Comparison of ENCODE assay signal across 1 cellular context in the genomic region with DNA sequence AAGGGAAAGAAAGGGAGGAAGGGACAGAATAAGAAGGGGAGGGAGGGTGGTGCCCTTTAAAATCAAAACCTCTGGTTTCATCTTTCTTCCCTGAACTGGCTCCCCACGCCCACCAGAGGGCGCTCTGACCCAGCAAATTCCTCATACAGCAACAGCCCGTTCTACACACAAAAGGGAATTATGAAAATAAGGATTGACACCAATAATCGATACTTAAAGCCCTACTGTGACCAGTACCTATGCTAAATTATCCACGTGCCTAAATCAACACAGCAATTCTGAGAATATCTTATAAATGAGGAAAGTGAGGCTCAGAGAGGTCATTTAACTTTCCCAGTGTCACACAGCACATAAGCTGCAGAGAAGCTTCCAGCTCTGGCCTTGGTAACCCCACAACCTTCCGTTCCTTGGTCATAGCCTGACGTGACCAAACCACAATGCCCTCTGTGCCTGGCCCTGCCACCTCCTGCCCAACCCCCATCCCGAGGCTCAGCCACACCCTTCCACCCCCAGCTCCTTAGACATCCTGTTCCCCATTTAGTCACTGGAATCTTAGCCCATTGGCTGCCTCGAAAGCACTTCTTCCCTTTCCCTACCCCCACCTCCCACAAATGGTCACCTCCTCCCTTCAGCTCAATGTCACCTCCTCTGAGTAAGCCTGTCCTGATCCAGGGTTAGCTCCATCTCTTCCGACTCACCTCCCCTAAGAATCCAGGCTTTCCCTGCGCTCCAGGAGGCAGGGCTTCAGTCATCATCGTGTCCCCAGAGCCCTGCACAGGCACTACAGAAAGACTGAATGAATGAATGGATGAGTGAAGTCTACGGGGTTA.
TF ChIP-seq lines count a peak whose summit lies in the region.

No MANE protein-coding gene starts in this region.

TF ChIP-seq in HepG2, 621 proteins besides CTCF, POLR2A, EP300 and RAD21 (continued from another document):
- TF ChIP-seq, protein P1, sequence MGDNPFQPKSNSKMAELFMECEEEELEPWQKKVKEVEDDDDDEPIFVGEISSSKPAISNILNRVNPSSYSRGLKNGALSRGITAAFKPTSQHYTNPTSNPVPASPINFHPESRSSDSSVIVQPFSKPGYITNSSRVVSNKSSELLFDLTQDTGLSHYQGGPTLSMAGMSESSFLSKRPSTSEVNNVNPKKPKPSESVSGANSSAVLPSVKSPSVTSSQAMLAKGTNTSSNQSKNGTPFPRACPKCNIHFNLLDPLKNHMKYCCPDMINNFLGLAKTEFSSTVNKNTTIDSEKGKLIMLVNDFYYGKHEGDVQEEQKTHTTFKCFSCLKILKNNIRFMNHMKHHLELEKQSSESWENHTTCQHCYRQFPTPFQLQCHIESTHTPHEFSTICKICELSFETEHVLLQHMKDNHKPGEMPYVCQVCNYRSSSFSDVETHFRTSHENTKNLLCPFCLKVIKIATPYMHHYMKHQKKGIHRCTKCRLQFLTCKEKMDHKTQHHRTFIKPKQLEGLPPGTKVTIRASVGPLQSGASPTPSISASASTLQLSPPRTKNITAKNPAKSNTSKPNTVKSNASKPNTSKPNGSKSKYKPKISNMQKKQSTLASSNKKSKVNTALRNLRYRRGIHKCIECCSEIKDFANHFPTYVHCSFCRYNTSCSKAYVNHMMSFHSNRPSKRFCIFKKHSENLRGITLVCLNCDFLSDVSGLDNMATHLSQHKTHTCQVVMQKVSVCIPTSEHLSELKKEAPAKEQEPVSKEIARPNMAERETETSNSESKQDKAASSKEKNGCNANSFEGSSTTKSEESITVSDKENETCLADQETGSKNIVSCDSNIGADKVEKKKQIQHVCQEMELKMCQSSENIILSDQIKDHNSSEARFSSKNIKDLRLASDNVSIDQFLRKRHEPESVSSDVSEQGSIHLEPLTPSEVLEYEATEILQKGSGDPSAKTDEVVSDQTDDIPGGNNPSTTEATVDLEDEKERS (CRISPR knock-in tag; IDR thresholded peaks at IDR 0.05): no peak
- TF ChIP-seq, protein P2, sequence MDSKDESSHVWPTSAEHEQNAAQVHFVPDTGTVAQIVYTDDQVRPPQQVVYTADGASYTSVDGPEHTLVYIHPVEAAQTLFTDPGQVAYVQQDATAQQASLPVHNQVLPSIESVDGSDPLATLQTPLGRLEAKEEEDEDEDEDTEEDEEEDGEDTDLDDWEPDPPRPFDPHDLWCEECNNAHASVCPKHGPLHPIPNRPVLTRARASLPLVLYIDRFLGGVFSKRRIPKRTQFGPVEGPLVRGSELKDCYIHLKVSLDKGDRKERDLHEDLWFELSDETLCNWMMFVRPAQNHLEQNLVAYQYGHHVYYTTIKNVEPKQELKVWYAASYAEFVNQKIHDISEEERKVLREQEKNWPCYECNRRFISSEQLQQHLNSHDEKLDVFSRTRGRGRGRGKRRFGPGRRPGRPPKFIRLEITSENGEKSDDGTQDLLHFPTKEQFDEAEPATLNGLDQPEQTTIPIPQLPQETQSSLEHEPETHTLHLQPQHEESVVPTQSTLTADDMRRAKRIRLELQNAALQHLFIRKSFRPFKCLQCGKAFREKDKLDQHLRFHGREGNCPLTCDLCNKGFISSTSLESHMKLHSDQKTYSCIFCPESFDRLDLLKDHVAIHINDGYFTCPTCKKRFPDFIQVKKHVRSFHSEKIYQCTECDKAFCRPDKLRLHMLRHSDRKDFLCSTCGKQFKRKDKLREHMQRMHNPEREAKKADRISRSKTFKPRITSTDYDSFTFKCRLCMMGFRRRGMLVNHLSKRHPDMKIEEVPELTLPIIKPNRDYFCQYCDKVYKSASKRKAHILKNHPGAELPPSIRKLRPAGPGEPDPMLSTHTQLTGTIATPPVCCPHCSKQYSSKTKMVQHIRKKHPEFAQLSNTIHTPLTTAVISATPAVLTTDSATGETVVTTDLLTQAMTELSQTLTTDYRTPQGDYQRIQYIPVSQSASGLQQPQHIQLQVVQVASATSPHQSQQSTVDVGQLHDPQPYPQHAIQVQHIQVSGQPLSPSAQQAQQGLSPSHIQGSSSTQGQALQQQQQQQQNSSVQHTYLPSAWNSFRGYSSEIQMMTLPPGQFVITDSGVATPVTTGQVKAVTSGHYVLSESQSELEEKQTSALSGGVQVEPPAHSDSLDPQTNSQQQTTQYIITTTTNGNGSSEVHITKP (CRISPR knock-in tag; IDR thresholded peaks at IDR 0.05; ENCODE audit: low read depth): no peak
- TF ChIP-seq ZNF501 (CRISPR knock-in tag; IDR thresholded peaks at IDR 0.05) (no peak), ZNF260 (CRISPR knock-in tag; IDR thresholded peaks at IDR 0.05; ENCODE audit: borderline replicate concordance, low read depth) (no peak), GATAD2A (CRISPR knock-in tag; IDR thresholded peaks at IDR 0.05) (no peak), MAFK (conservative IDR thresholded peaks at IDR 0.05 in 1 of 2, IDR thresholded peaks at IDR 0.05 in 1 of 2; ENCODE audit: low read length in 2 of 2) (no peak), SP5 (CRISPR knock-in tag; IDR thresholded peaks at IDR 0.05; ENCODE audit: borderline replicate concordance, low read depth) (no peak), ZFP82 (CRISPR knock-in tag; IDR thresholded peaks at IDR 0.05; ENCODE audit: borderline replicate concordance) (no peak), ZNF660 (CRISPR knock-in tag; IDR thresholded peaks at IDR 0.05; ENCODE audit: borderline replicate concordance, low read depth) (no peak), FLYWCH1 (CRISPR knock-in tag; IDR thresholded peaks at IDR 0.05) (no peak), THYN1 (CRISPR knock-in tag; IDR thresholded peaks at IDR 0.05; ENCODE audit: borderline replicate concordance, low read depth) (no peak), BRCA1 (CRISPR knock-in tag; IDR thresholded peaks at IDR 0.05) (no peak), KDM2A (CRISPR knock-in tag; IDR thresholded peaks at IDR 0.05; ENCODE audit: borderline replicate concordance, low read depth) (no peak), ZNF777 (CRISPR knock-in tag; IDR thresholded peaks at IDR 0.05) (no peak)
- TF ChIP-seq, protein P3, sequence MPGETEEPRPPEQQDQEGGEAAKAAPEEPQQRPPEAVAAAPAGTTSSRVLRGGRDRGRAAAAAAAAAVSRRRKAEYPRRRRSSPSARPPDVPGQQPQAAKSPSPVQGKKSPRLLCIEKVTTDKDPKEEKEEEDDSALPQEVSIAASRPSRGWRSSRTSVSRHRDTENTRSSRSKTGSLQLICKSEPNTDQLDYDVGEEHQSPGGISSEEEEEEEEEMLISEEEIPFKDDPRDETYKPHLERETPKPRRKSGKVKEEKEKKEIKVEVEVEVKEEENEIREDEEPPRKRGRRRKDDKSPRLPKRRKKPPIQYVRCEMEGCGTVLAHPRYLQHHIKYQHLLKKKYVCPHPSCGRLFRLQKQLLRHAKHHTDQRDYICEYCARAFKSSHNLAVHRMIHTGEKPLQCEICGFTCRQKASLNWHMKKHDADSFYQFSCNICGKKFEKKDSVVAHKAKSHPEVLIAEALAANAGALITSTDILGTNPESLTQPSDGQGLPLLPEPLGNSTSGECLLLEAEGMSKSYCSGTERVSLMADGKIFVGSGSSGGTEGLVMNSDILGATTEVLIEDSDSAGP (CRISPR knock-in tag; IDR thresholded peaks at IDR 0.05; ENCODE audit: borderline replicate concordance): 0 out of 2 replicates have a peak, but pooled peaks have one; percentile 40
- TF ChIP-seq, protein P4, sequence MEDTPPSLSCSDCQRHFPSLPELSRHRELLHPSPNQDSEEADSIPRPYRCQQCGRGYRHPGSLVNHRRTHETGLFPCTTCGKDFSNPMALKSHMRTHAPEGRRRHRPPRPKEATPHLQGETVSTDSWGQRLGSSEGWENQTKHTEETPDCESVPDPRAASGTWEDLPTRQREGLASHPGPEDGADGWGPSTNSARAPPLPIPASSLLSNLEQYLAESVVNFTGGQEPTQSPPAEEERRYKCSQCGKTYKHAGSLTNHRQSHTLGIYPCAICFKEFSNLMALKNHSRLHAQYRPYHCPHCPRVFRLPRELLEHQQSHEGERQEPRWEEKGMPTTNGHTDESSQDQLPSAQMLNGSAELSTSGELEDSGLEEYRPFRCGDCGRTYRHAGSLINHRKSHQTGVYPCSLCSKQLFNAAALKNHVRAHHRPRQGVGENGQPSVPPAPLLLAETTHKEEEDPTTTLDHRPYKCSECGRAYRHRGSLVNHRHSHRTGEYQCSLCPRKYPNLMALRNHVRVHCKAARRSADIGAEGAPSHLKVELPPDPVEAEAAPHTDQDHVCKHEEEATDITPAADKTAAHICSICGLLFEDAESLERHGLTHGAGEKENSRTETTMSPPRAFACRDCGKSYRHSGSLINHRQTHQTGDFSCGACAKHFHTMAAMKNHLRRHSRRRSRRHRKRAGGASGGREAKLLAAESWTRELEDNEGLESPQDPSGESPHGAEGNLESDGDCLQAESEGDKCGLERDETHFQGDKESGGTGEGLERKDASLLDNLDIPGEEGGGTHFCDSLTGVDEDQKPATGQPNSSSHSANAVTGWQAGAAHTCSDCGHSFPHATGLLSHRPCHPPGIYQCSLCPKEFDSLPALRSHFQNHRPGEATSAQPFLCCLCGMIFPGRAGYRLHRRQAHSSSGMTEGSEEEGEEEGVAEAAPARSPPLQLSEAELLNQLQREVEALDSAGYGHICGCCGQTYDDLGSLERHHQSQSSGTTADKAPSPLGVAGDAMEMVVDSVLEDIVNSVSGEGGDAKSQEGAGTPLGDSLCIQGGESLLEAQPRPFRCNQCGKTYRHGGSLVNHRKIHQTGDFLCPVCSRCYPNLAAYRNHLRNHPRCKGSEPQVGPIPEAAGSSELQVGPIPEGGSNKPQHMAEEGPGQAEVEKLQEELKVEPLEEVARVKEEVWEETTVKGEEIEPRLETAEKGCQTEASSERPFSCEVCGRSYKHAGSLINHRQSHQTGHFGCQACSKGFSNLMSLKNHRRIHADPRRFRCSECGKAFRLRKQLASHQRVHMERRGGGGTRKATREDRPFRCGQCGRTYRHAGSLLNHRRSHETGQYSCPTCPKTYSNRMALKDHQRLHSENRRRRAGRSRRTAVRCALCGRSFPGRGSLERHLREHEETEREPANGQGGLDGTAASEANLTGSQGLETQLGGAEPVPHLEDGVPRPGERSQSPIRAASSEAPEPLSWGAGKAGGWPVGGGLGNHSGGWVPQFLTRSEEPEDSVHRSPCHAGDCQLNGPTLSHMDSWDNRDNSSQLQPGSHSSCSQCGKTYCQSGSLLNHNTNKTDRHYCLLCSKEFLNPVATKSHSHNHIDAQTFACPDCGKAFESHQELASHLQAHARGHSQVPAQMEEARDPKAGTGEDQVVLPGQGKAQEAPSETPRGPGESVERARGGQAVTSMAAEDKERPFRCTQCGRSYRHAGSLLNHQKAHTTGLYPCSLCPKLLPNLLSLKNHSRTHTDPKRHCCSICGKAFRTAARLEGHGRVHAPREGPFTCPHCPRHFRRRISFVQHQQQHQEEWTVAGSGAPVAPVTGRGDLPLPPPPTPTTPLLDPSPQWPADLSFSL (CRISPR knock-in tag; IDR thresholded peaks at IDR 0.05): no peak
- TF ChIP-seq, protein P5, sequence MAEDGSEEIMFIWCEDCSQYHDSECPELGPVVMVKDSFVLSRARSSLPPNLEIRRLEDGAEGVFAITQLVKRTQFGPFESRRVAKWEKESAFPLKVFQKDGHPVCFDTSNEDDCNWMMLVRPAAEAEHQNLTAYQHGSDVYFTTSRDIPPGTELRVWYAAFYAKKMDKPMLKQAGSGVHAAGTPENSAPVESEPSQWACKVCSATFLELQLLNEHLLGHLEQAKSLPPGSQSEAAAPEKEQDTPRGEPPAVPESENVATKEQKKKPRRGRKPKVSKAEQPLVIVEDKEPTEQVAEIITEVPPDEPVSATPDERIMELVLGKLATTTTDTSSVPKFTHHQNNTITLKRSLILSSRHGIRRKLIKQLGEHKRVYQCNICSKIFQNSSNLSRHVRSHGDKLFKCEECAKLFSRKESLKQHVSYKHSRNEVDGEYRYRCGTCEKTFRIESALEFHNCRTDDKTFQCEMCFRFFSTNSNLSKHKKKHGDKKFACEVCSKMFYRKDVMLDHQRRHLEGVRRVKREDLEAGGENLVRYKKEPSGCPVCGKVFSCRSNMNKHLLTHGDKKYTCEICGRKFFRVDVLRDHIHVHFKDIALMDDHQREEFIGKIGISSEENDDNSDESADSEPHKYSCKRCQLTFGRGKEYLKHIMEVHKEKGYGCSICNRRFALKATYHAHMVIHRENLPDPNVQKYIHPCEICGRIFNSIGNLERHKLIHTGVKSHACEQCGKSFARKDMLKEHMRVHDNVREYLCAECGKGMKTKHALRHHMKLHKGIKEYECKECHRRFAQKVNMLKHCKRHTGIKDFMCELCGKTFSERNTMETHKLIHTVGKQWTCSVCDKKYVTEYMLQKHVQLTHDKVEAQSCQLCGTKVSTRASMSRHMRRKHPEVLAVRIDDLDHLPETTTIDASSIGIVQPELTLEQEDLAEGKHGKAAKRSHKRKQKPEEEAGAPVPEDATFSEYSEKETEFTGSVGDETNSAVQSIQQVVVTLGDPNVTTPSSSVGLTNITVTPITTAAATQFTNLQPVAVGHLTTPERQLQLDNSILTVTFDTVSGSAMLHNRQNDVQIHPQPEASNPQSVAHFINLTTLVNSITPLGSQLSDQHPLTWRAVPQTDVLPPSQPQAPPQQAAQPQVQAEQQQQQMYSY (CRISPR knock-in tag; IDR thresholded peaks at IDR 0.05): peak; percentile 83; the same call in 1 of the 2 replicates
- TF ChIP-seq, protein P6, sequence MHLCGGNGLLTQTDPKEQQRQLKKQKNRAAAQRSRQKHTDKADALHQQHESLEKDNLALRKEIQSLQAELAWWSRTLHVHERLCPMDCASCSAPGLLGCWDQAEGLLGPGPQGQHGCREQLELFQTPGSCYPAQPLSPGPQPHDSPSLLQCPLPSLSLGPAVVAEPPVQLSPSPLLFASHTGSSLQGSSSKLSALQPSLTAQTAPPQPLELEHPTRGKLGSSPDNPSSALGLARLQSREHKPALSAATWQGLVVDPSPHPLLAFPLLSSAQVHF (CRISPR knock-in tag; IDR thresholded peaks at IDR 0.05): no peak
- TF ChIP-seq, protein P7, sequence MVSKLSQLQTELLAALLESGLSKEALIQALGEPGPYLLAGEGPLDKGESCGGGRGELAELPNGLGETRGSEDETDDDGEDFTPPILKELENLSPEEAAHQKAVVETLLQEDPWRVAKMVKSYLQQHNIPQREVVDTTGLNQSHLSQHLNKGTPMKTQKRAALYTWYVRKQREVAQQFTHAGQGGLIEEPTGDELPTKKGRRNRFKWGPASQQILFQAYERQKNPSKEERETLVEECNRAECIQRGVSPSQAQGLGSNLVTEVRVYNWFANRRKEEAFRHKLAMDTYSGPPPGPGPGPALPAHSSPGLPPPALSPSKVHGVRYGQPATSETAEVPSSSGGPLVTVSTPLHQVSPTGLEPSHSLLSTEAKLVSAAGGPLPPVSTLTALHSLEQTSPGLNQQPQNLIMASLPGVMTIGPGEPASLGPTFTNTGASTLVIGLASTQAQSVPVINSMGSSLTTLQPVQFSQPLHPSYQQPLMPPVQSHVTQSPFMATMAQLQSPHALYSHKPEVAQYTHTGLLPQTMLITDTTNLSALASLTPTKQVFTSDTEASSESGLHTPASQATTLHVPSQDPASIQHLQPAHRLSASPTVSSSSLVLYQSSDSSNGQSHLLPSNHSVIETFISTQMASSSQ (IDR thresholded peaks at IDR 0.05; ENCODE audit: low read depth): no peak
- TF ChIP-seq, protein P7 (CRISPR knock-in tag; IDR thresholded peaks at IDR 0.05; ENCODE audit: borderline replicate concordance): no peak
